Comparison of ENCODE assay signal across 1 cellular context in the genomic region with DNA sequence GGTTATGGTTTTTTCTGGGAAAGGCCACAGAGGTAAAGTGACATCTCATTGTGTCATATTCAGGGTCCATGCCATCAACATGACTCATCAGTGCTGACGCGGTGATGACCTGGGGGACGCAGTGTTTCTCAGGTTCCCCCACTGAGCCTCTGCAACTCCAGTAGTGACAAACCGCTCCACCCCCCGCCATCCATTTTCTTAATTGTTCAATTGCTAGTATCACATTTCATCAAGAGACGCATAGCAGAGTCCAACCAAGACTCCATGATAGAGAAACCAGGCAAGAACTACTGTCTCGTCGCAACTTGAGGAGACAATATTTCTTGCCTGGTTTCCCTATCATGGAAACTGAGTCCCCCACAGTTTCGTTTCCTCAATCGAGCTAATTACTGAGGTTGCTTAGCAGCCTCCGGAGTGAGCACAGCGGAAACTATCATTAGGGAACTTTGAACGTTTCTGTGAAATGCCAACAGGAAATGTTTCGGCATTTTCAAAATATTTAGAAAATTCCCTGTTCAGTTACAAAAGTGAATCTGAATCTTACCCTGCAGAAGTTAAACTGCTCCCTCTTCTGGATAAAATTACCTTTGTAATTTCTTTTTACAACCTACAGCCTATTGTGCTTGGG.
TF ChIP-seq lines count a peak whose summit lies in the region.

No MANE protein-coding gene starts in this region.

TF ChIP-seq in GM12878, 131 proteins besides CTCF, POLR2A, EP300 and RAD21 (continued from another document and continues in another):
- TF ChIP-seq KLF5 (IDR thresholded peaks at IDR 0.05; ENCODE audit: partially characterized antibody) (no peak), SUPT20H (IDR thresholded peaks at IDR 0.05; ENCODE audit: borderline replicate concordance, control insufficient read depth, low read depth, low read length) (no peak), SMC3 (IDR thresholded peaks at IDR 0.05; ENCODE audit: borderline replicate concordance, low read length) (peak; percentile 37; the same call in 1 of the 2 replicates), YY1 (IDR thresholded peaks at IDR 0.05; ENCODE audit: low read depth, low read length) (no peak), ZBED1 (IDR thresholded peaks at IDR 0.05; ENCODE audit: borderline replicate concordance) (peak; percentile 70; the same call in 1 of the 2 replicates), TBL1XR1 (IDR thresholded peaks at IDR 0.05; ENCODE audit: low read depth, low read length) (peak; percentile 40; the same call in 1 of the 2 replicates), CREM (IDR thresholded peaks at IDR 0.05; ENCODE audit: low read depth) (peak; percentile 96), HDAC6 (IDR thresholded peaks at IDR 0.05; ENCODE audit: unreplicated experiment) (no peak), BCL11A (IDR thresholded peaks at IDR 0.05; ENCODE audit: low read depth, low read length) (peak; percentile 78; the same call in 1 of the 2 replicates), ZNF217 (IDR thresholded peaks at IDR 0.05) (no peak), GATAD2B (conservative IDR thresholded peaks at IDR 0.05; ENCODE audit: low read depth) (peak; percentile 76), ZNF274 (IDR thresholded peaks at IDR 0.05; ENCODE audit: insufficient read depth, insufficient read length) (no peak), HDAC2 (IDR thresholded peaks at IDR 0.05) (no peak), SIN3A (IDR thresholded peaks at IDR 0.05; ENCODE audit: low read depth, low read length) (no peak), ATF7 (IDR thresholded peaks at IDR 0.05; ENCODE audit: low read depth) (peak; percentile 88), DPF2 (IDR thresholded peaks at IDR 0.05) (peak; percentile 96), SPI1 (IDR thresholded peaks at IDR 0.05; ENCODE audit: borderline replicate concordance, insufficient read depth, low read depth, low read length) (peak; percentile 91), NR2C2 (IDR thresholded peaks at IDR 0.05; ENCODE audit: borderline replicate concordance, control insufficient read depth, insufficient read length, low read depth) (no peak), RFX5 (IDR thresholded peaks at IDR 0.05; ENCODE audit: low read depth, low read length) (no peak), RELA (IDR thresholded peaks at IDR 0.05; ENCODE audit: borderline replicate concordance, partially characterized antibody) (peak; percentile 37), JUNB (IDR thresholded peaks at IDR 0.05) (no peak; the same call in 1 of the 2 replicates), SIX5 (IDR thresholded peaks at IDR 0.05; ENCODE audit: low read depth, low read length, severe bottlenecking) (no peak), EZH2 (IDR thresholded peaks at IDR 0.05; ENCODE audit: borderline replicate concordance, control insufficient read depth, low read depth, low read length) (0 out of 2 replicates have a peak, but pooled peaks have one; percentile 18), BMI1 (IDR thresholded peaks at IDR 0.05; ENCODE audit: borderline replicate concordance) (peak; percentile 72; the same call in 1 of the 2 replicates), TCF3 (IDR thresholded peaks at IDR 0.05; ENCODE audit: borderline replicate concordance, insufficient read depth, low read depth, low read length) (no peak)
- TF ChIP-seq, protein P1, sequence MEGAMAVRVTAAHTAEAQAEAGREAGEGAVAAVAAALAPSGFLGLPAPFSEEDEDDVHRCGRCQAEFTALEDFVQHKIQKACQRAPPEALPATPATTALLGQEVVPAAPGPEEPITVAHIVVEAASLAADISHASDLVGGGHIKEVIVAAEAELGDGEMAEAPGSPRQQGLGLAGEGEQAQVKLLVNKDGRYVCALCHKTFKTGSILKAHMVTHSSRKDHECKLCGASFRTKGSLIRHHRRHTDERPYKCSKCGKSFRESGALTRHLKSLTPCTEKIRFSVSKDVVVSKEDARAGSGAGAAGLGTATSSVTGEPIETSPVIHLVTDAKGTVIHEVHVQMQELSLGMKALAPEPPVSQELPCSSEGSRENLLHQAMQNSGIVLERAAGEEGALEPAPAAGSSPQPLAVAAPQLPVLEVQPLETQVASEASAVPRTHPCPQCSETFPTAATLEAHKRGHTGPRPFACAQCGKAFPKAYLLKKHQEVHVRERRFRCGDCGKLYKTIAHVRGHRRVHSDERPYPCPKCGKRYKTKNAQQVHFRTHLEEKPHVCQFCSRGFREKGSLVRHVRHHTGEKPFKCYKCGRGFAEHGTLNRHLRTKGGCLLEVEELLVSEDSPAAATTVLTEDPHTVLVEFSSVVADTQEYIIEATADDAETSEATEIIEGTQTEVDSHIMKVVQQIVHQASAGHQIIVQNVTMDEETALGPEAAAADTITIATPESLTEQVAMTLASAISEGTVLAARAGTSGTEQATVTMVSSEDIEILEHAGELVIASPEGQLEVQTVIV (IDR thresholded peaks at IDR 0.05; ENCODE audit: borderline replicate concordance, partially characterized antibody): no peak
- TF ChIP-seq, protein P2, sequence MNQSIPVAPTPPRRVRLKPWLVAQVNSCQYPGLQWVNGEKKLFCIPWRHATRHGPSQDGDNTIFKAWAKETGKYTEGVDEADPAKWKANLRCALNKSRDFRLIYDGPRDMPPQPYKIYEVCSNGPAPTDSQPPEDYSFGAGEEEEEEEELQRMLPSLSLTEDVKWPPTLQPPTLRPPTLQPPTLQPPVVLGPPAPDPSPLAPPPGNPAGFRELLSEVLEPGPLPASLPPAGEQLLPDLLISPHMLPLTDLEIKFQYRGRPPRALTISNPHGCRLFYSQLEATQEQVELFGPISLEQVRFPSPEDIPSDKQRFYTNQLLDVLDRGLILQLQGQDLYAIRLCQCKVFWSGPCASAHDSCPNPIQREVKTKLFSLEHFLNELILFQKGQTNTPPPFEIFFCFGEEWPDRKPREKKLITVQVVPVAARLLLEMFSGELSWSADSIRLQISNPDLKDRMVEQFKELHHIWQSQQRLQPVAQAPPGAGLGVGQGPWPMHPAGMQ (IDR thresholded peaks at IDR 0.05; ENCODE audit: borderline replicate concordance): no peak
- TF ChIP-seq, protein P3, sequence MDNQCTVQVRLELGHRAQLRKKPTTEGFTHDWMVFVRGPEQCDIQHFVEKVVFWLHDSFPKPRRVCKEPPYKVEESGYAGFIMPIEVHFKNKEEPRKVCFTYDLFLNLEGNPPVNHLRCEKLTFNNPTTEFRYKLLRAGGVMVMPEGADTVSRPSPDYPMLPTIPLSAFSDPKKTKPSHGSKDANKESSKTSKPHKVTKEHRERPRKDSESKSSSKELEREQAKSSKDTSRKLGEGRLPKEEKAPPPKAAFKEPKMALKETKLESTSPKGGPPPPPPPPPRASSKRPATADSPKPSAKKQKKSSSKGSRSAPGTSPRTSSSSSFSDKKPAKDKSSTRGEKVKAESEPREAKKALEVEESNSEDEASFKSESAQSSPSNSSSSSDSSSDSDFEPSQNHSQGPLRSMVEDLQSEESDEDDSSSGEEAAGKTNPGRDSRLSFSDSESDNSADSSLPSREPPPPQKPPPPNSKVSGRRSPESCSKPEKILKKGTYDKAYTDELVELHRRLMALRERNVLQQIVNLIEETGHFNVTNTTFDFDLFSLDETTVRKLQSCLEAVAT (IDR thresholded peaks at IDR 0.05): peak; percentile 66; the same call in 1 of the 2 replicates
- TF ChIP-seq, protein P4, sequence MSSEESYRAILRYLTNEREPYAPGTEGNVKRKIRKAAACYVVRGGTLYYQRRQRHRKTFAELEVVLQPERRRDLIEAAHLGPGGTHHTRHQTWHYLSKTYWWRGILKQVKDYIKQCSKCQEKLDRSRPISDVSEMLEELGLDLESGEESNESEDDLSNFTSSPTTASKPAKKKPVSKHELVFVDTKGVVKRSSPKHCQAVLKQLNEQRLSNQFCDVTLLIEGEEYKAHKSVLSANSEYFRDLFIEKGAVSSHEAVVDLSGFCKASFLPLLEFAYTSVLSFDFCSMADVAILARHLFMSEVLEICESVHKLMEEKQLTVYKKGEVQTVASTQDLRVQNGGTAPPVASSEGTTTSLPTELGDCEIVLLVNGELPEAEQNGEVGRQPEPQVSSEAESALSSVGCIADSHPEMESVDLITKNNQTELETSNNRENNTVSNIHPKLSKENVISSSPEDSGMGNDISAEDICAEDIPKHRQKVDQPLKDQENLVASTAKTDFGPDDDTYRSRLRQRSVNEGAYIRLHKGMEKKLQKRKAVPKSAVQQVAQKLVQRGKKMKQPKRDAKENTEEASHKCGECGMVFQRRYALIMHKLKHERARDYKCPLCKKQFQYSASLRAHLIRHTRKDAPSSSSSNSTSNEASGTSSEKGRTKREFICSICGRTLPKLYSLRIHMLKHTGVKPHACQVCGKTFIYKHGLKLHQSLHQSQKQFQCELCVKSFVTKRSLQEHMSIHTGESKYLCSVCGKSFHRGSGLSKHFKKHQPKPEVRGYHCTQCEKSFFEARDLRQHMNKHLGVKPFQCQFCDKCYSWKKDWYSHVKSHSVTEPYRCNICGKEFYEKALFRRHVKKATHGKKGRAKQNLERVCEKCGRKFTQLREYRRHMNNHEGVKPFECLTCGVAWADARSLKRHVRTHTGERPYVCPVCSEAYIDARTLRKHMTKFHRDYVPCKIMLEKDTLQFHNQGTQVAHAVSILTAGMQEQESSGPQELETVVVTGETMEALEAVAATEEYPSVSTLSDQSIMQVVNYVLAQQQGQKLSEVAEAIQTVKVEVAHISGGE (CRISPR knock-in tag; IDR thresholded peaks at IDR 0.05): no peak
- TF ChIP-seq, protein P5, sequence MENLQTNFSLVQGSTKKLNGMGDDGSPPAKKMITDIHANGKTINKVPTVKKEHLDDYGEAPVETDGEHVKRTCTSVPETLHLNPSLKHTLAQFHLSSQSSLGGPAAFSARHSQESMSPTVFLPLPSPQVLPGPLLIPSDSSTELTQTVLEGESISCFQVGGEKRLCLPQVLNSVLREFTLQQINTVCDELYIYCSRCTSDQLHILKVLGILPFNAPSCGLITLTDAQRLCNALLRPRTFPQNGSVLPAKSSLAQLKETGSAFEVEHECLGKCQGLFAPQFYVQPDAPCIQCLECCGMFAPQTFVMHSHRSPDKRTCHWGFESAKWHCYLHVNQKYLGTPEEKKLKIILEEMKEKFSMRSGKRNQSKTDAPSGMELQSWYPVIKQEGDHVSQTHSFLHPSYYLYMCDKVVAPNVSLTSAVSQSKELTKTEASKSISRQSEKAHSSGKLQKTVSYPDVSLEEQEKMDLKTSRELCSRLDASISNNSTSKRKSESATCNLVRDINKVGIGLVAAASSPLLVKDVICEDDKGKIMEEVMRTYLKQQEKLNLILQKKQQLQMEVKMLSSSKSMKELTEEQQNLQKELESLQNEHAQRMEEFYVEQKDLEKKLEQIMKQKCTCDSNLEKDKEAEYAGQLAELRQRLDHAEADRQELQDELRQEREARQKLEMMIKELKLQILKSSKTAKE (IDR thresholded peaks at IDR 0.05; ENCODE audit: low read depth, poor library complexity, severe bottlenecking): peak; percentile 75
- TF ChIP-seq, protein P6, sequence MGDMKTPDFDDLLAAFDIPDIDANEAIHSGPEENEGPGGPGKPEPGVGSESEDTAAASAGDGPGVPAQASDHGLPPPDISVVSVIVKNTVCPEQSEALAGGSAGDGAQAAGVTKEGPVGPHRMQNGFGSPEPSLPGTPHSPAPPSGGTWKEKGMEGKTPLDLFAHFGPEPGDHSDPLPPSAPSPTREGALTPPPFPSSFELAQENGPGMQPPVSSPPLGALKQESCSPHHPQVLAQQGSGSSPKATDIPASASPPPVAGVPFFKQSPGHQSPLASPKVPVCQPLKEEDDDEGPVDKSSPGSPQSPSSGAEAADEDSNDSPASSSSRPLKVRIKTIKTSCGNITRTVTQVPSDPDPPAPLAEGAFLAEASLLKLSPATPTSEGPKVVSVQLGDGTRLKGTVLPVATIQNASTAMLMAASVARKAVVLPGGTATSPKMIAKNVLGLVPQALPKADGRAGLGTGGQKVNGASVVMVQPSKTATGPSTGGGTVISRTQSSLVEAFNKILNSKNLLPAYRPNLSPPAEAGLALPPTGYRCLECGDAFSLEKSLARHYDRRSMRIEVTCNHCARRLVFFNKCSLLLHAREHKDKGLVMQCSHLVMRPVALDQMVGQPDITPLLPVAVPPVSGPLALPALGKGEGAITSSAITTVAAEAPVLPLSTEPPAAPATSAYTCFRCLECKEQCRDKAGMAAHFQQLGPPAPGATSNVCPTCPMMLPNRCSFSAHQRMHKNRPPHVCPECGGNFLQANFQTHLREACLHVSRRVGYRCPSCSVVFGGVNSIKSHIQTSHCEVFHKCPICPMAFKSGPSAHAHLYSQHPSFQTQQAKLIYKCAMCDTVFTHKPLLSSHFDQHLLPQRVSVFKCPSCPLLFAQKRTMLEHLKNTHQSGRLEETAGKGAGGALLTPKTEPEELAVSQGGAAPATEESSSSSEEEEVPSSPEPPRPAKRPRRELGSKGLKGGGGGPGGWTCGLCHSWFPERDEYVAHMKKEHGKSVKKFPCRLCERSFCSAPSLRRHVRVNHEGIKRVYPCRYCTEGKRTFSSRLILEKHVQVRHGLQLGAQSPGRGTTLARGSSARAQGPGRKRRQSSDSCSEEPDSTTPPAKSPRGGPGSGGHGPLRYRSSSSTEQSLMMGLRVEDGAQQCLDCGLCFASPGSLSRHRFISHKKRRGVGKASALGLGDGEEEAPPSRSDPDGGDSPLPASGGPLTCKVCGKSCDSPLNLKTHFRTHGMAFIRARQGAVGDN (IDR thresholded peaks at IDR 0.05): peak; percentile 82
- TF ChIP-seq, protein P7, sequence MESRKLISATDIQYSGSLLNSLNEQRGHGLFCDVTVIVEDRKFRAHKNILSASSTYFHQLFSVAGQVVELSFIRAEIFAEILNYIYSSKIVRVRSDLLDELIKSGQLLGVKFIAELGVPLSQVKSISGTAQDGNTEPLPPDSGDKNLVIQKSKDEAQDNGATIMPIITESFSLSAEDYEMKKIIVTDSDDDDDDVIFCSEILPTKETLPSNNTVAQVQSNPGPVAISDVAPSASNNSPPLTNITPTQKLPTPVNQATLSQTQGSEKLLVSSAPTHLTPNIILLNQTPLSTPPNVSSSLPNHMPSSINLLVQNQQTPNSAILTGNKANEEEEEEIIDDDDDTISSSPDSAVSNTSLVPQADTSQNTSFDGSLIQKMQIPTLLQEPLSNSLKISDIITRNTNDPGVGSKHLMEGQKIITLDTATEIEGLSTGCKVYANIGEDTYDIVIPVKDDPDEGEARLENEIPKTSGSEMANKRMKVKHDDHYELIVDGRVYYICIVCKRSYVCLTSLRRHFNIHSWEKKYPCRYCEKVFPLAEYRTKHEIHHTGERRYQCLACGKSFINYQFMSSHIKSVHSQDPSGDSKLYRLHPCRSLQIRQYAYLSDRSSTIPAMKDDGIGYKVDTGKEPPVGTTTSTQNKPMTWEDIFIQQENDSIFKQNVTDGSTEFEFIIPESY (IDR thresholded peaks at IDR 0.05): no peak
- TF ChIP-seq, protein P8, sequence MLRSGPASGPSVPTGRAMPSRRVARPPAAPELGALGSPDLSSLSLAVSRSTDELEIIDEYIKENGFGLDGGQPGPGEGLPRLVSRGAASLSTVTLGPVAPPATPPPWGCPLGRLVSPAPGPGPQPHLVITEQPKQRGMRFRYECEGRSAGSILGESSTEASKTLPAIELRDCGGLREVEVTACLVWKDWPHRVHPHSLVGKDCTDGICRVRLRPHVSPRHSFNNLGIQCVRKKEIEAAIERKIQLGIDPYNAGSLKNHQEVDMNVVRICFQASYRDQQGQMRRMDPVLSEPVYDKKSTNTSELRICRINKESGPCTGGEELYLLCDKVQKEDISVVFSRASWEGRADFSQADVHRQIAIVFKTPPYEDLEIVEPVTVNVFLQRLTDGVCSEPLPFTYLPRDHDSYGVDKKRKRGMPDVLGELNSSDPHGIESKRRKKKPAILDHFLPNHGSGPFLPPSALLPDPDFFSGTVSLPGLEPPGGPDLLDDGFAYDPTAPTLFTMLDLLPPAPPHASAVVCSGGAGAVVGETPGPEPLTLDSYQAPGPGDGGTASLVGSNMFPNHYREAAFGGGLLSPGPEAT (IDR thresholded peaks at IDR 0.05; ENCODE audit: low read depth): peak; percentile 93
